In the genomic region with DNA sequence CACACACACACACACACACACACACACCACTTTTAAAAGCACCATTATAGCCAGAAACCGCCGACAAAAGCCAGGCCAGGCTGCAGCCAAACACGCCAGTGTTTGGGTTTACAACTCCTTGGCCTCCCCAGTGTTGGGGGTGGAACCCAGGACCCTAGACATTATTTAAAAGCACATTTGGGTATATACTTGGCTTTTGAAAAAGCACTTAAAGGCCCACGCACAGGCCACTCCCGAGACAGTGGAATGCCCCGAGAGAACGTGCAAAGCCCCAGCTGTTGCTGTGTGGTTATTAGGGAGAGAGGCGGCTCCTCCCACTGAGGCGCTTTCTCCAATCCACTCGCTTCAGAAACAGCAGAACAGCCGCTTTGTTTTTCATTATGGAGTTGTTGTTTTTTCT, we compare ENCODE assay signal across 11 cellular contexts. TPM values are rescaled to one million over a fixed set of nuclear protein-coding genes. Genes with fewer than 3 reads are reported as not detected.
DNase-seq lines count a peak whose midpoint lies in the region; ATAC-seq and TF ChIP-seq lines count a peak whose summit lies in the region.
"Had no signal": no experiment of that assay in that cellular context is flagged by ENCODE, and none has a peak within 500 bp of the region (broad histone marks: within the 10 kb centered on the region; RNA-seq: fewer than 3 reads in every experiment).

No MANE protein-coding gene starts in this region.

- H3K9me3 ChIP-seq in endodermal cell (ENCODE audit: control insufficient read depth, low read length), result no peaks in the 10 kb centered on the region

- no peaks in the 10 kb centered on the region for H3K27me3 Mint-ChIP-seq in endodermal cell (ENCODE audit: insufficient read depth)
- no peaks in the 10 kb centered on the region for H3K27me3 Mint-ChIP-seq in activated CD4-positive, alpha-beta memory T cell treated with anti-CD3 and anti-CD28 coated beads, Interleukin-2, amount 10 ng/mL, durations not matched to agents 7 days and 5 days

- H3K27ac Mint-ChIP-seq in endodermal cell, result no peak overlapping the region
- no peak overlapping the region for H3K27ac Mint-ChIP-seq in stimulated activated effector memory CD8-positive, alpha-beta T cell treated with anti-CD3 and anti-CD28 coated beads, Interleukin-12 subunit alpha, Interleukin-12 subunit beta, amount 100 ng/mL, for 72 hours
- H3K27ac Mint-ChIP-seq in activated CD4-positive, alpha-beta memory T cell treated with anti-CD3 and anti-CD28 coated beads, Interleukin-2, amount 10 ng/mL, durations not matched to agents 7 days and 5 days, result no peak overlapping the region
- H3K27ac Mint-ChIP-seq: activated naive CD4-positive, alpha-beta T cell treated with anti-CD3 and anti-CD28 coated beads for 36 hours had no signal

- H3K4me3 ChIP-seq in HFF-Myc (replicated peaks; ENCODE audit: low read depth, low read length) (peak overlapping the region; percentile 14; the same call in 1 of the 2 replicates), endodermal cell (ENCODE audit: low read length) (no peak overlapping the region)

- H3K9me3 Mint-ChIP-seq in endodermal cell, result no peaks in the 10 kb centered on the region
- H3K9me3 Mint-ChIP-seq in stimulated activated effector memory CD8-positive, alpha-beta T cell treated with anti-CD3 and anti-CD28 coated beads, Interleukin-12 subunit alpha, Interleukin-12 subunit beta, amount 100 ng/mL, for 72 hours, result no peaks in the 10 kb centered on the region
- no peaks in the 10 kb centered on the region for H3K9me3 Mint-ChIP-seq in activated CD4-positive, alpha-beta memory T cell treated with anti-CD3 and anti-CD28 coated beads, Interleukin-2, amount 10 ng/mL, durations not matched to agents 7 days and 5 days
- H3K9me3 Mint-ChIP-seq: activated naive CD4-positive, alpha-beta T cell treated with anti-CD3 and anti-CD28 coated beads for 36 hours had no signal

- DNase-seq in HFF-Myc (ENCODE audit: extremely low read depth, low read depth), result peak; percentile 33
- DNase-seq in endodermal cell, result peak; percentile 53
- DNase-seq in medulla oblongata (ENCODE audit: extremely low spot score), result peak; percentile 63
- peak in 22 of 49 donors; percentile 6 to 63 (median 28) for DNase-seq in substantia nigra (lab: John Stamatoyannopoulos, UW)
- no peak for DNase-seq in stimulated activated effector memory CD8-positive, alpha-beta T cell treated with anti-CD3 and anti-CD28 coated beads, Interleukin-12 subunit alpha, Interleukin-12 subunit beta, amount 100 ng/mL, for 72 hours (ENCODE audit: low spot score in 2 of 2)
- DNase-seq in activated CD4-positive, alpha-beta T cell treated with anti-CD3 and anti-CD28 coated beads for 4 hours, result no peak
- no peak for DNase-seq in CD1c-positive myeloid dendritic cell (ENCODE audit: extremely low spot score)
- no peak for DNase-seq in activated CD4-positive, alpha-beta memory T cell treated with anti-CD3 and anti-CD28 coated beads, Interleukin-2, amount 10 ng/mL, durations not matched to agents 7 days and 5 days
- DNase-seq: activated naive CD4-positive, alpha-beta T cell treated with anti-CD3 and anti-CD28 coated beads for 36 hours; NK-92 treated with Interleukin-12 subunit alpha and Interleukin-12 subunit beta, amount 100 ng/mL, for 24 hours had no signal

- no peak overlapping the region for H3K27ac ChIP-seq in endodermal cell (ENCODE audit: low read depth, low read length)
- peak overlapping the region; percentile 44 for H3K27ac ChIP-seq in substantia nigra (ENCODE audit: low read depth, low read length, poor library complexity, severe bottlenecking)

- ATAC-seq in stimulated activated effector memory CD8-positive, alpha-beta T cell treated with anti-CD3 and anti-CD28 coated beads, Interleukin-12 subunit alpha, Interleukin-12 subunit beta, amount 100 ng/mL, for 72 hours, result no peak
- ATAC-seq: esophagus mucosa had no signal

- WGBS in endodermal cell (ENCODE audit: insufficient coverage in 1 of 2, insufficient read length in 1 of 2), 2 experiments, result 85 to 86% methylated on average over 6 to 11 of the region's 11 CpGs

- no peak overlapping the region for H3K4me3 Mint-ChIP-seq in endodermal cell
- no peak overlapping the region for H3K4me3 Mint-ChIP-seq in stimulated activated effector memory CD8-positive, alpha-beta T cell treated with anti-CD3 and anti-CD28 coated beads, Interleukin-12 subunit alpha, Interleukin-12 subunit beta, amount 100 ng/mL, for 72 hours
- no peak overlapping the region for H3K4me3 Mint-ChIP-seq in activated CD4-positive, alpha-beta memory T cell treated with anti-CD3 and anti-CD28 coated beads, Interleukin-2, amount 10 ng/mL, durations not matched to agents 7 days and 5 days
- H3K4me3 Mint-ChIP-seq: activated naive CD4-positive, alpha-beta T cell treated with anti-CD3 and anti-CD28 coated beads for 36 hours had no signal

- CTCF ChIA-PET in activated CD4-positive, alpha-beta memory T cell treated with anti-CD3 and anti-CD28 coated beads, Interleukin-2, amount 10 ng/mL, durations not matched to agents 7 days and 5 days (lab: Charles Lee), result no interaction called here

- peaks cover 6% of the 10 kb centered on the region for H3K4me1 ChIP-seq in endodermal cell (ENCODE audit: control insufficient read depth, insufficient read depth, low read length)

- no peaks in the 10 kb centered on the region for H3K36me3 ChIP-seq in endodermal cell (ENCODE audit: control insufficient read depth, insufficient read depth, low read length)

- peaks cover 6% of the 10 kb centered on the region for H3K4me1 Mint-ChIP-seq in endodermal cell
- H3K4me1 Mint-ChIP-seq in stimulated activated effector memory CD8-positive, alpha-beta T cell treated with anti-CD3 and anti-CD28 coated beads, Interleukin-12 subunit alpha, Interleukin-12 subunit beta, amount 100 ng/mL, for 72 hours, result no peaks in the 10 kb centered on the region
- H3K4me1 Mint-ChIP-seq in activated CD4-positive, alpha-beta memory T cell treated with anti-CD3 and anti-CD28 coated beads, Interleukin-2, amount 10 ng/mL, durations not matched to agents 7 days and 5 days, result no peaks in the 10 kb centered on the region

- TF ChIP-seq CTCF in HFF-Myc (IDR thresholded peaks at IDR 0.05; ENCODE audit: low read depth, low read length, missing control alignments) (no peak), endodermal cell (conservative IDR thresholded peaks at IDR 0.05) (no peak)

- no peaks in the 10 kb centered on the region for H3K36me3 Mint-ChIP-seq in endodermal cell (ENCODE audit: low read depth)
- no peaks in the 10 kb centered on the region for H3K36me3 Mint-ChIP-seq in stimulated activated effector memory CD8-positive, alpha-beta T cell treated with anti-CD3 and anti-CD28 coated beads, Interleukin-12 subunit alpha, Interleukin-12 subunit beta, amount 100 ng/mL, for 72 hours
- no peaks in the 10 kb centered on the region for H3K36me3 Mint-ChIP-seq in activated CD4-positive, alpha-beta memory T cell treated with anti-CD3 and anti-CD28 coated beads, Interleukin-2, amount 10 ng/mL, durations not matched to agents 7 days and 5 days (ENCODE audit: low read depth)

- POLR2A ChIA-PET in activated CD4-positive, alpha-beta memory T cell treated with anti-CD3 and anti-CD28 coated beads, Interleukin-2, amount 10 ng/mL, durations not matched to agents 7 days and 5 days (lab: Charles Lee), result no interaction called here

- no peaks in the 10 kb centered on the region for H3K27me3 ChIP-seq in endodermal cell (ENCODE audit: control insufficient read depth, insufficient read depth, low read length, poor library complexity, severe bottlenecking)

- no peak overlapping the region for H3K9ac ChIP-seq in endodermal cell (ENCODE audit: extremely low read depth, low read length, poor library complexity, severe bottlenecking)

RNA-seq across cellular contexts. Expression of a gene that starts 38.2 kb away (rescaled TPM):
- total RNA-seq in endodermal cell, result 1 to 10 TPM; 2.7 to 6.6 TPM
- 5.0 TPM for polyA plus RNA-seq in endodermal cell (2013, experiment 1 of 2)
- 4.6 TPM for polyA plus RNA-seq in endodermal cell (2013, experiment 2 of 2)
- 10 to 100 TPM in 1 of 2 experiments, 1 to 10 TPM in 1; 9.5 to 11.4 TPM for total RNA-seq in activated CD4-positive, alpha-beta memory T cell treated with anti-CD3 and anti-CD28 coated beads, Interleukin-2, amount 10 ng/mL, durations not matched to agents 7 days and 5 days

Comparison
In these comparisons a context has a peak if more than half of its experiments do, and no peak if none do; other contexts are left out.
1. DNase-seq: peak in HFF-Myc (single experiment), endodermal cell (single experiment) and medulla oblongata (single experiment); none in stimulated activated effector memory CD8-positive, alpha-beta T cell treated with anti-CD3 and anti-CD28 coated beads, Interleukin-12 subunit alpha, Interleukin-12 subunit beta, amount 100 ng/mL, for 72 hours (0 of 2), activated CD4-positive, alpha-beta T cell treated with anti-CD3 and anti-CD28 coated beads for 4 hours (0 of 2), CD1c-positive myeloid dendritic cell (single experiment) and activated CD4-positive, alpha-beta memory T cell treated with anti-CD3 and anti-CD28 coated beads, Interleukin-2, amount 10 ng/mL, durations not matched to agents 7 days and 5 days (single experiment).